Comparison of ENCODE assay signal across 13 cellular contexts in genomic region chr3:107222927-107223326, GRCh38.
DNase-seq lines count a peak whose midpoint lies in the region; ATAC-seq and TF ChIP-seq lines count a peak whose summit lies in the region.
"Had no signal": no experiment of that assay in that cellular context is flagged by ENCODE, and none has a peak within 500 bp of the region (broad histone marks: within the 10 kb centered on the region; RNA-seq: fewer than 3 reads in every experiment).

No MANE protein-coding gene starts in this region.

- H3K36me3 ChIP-seq in BJ (ENCODE audit: control insufficient read depth, insufficient read depth, low read length): no peaks in the 10 kb centered on the region
- H3K36me3 ChIP-seq: MG63 had no signal

- no peak for ATAC-seq in GM18870 (IDR thresholded peaks at IDR 0.05; ENCODE audit: unreplicated experiment)
- ATAC-seq in HG03097 (IDR thresholded peaks at IDR 0.05; ENCODE audit: low FRiP score, unreplicated experiment): no peak

- DNase-seq in BJ (ENCODE audit: low read depth): peak; percentile 96
- DNase-seq in LHCN-M2 (ENCODE audit: low read depth): peak; percentile 86
- DNase-seq in dermis blood vessel endothelial cell: peak; percentile 58
- DNase-seq in non-pigmented ciliary epithelial cell (ENCODE audit: low read depth): peak; percentile 64
- no peak for DNase-seq in NCI-H1048 (lab: John Stamatoyannopoulos, UW)
- no peak for DNase-seq in HUDEP-2 (lab: John Stamatoyannopoulos, UW; ENCODE audit: unreplicated experiment in 76 of 76)
- DNase-seq: effector memory CD4-positive, alpha-beta T cell; immature natural killer cell; MG63; NCI-H2081; NCI-H524 had no signal

- CTCF ChIA-PET in BJ (lab: Yijun Ruan, JAX): interaction anchor here (3.1 kb wide), 1 partner anchor 13 kb away, joined by 14 read pairs; no protein-coding TSS in a partner anchor

- no peak for TF ChIP-seq CTCF in BJ (IDR thresholded peaks at IDR 0.05; ENCODE audit: insufficient read depth, low read depth, low read length)

- H3K4me3 ChIP-seq in BJ (ENCODE audit: low read depth, low read length): no peak overlapping the region
- H3K4me3 ChIP-seq: MG63 had no signal

- POLR2A ChIA-PET in BJ (lab: Charles Lee): no interaction called here

- no peaks in the 10 kb centered on the region for H3K27me3 ChIP-seq in BJ (ENCODE audit: control insufficient read depth, insufficient read depth, low read length)
- H3K27me3 ChIP-seq: MG63 had no signal

Comparison
In these comparisons a context has a peak if more than half of its experiments do, and no peak if none do; other contexts are left out.
1. DNase-seq: peak in BJ (single experiment), LHCN-M2 (single experiment), dermis blood vessel endothelial cell (single experiment) and non-pigmented ciliary epithelial cell (single experiment); none in NCI-H1048 (single experiment) and HUDEP-2 (0 of 76).